In genomic region chr5:151298063-151298462, GRCh38 we compare ENCODE assay signal across 9 cellular contexts. TPM values are rescaled to one million over a fixed set of nuclear protein-coding genes. Genes with fewer than 3 reads are reported as not detected.
A peak's percentile ranks its signal among the peaks of the same experiment; 100 is the strongest.
DNase-seq lines count a peak whose midpoint lies in the region; ATAC-seq, FAIRE-seq and TF ChIP-seq lines count a peak whose summit lies in the region.
"Had no signal": no experiment of that assay in that cellular context is flagged by ENCODE, and none has a peak within 500 bp of the region (broad histone marks: within the 10 kb centered on the region; RNA-seq: fewer than 3 reads in every experiment).

No MANE protein-coding gene starts in this region.

- H3K4me3 ChIP-seq in CD4-positive, CD25-positive, alpha-beta regulatory T cell (ENCODE audit: low read depth, low read length): no peak overlapping the region
- H3K4me3 ChIP-seq in RWPE2 (ENCODE audit: severe bottlenecking) (no peak overlapping the region), PC-9 (no peak overlapping the region)

- H3K4me1 Mint-ChIP-seq in CD4-positive, CD25-positive, alpha-beta regulatory T cell: peaks cover 0 to 10% (median 3%) of the 10 kb centered on the region in 4 donors

- no peaks in the 10 kb centered on the region for H3K79me2 ChIP-seq in PC-9 (ENCODE audit: low read depth)

- no peaks in the 10 kb centered on the region for H3K36me3 Mint-ChIP-seq in CD4-positive, CD25-positive, alpha-beta regulatory T cell

- H3K4me1 ChIP-seq in CD4-positive, CD25-positive, alpha-beta regulatory T cell (ENCODE audit: control insufficient read depth, insufficient read depth, low read length, poor library complexity, severe bottlenecking): no peaks in the 10 kb centered on the region
- H3K4me1 ChIP-seq in RWPE2 (ENCODE audit: insufficient read depth, poor library complexity, severe bottlenecking) (peaks cover 10% of the 10 kb centered on the region), PC-9 (replicated peaks; ENCODE audit: insufficient read depth) (0 out of 2 replicates have a peak, but pooled peaks cover 4% of the 10 kb centered on the region)

- H3K9me3 ChIP-seq in CD4-positive, CD25-positive, alpha-beta regulatory T cell (ENCODE audit: control insufficient read depth in 2 of 2, low read length in 2 of 2): no peaks in the 10 kb centered on the region
- no peaks in the 10 kb centered on the region for H3K9me3 ChIP-seq in RWPE2 (ENCODE audit: severe bottlenecking)
- no peaks in the 10 kb centered on the region for H3K9me3 ChIP-seq in PC-9 (ENCODE audit: insufficient read depth, low read depth)

- H3K9me3 Mint-ChIP-seq in CD4-positive, CD25-positive, alpha-beta regulatory T cell: peaks cover 0 to 1% (median 0%) of the 10 kb centered on the region in 7 donors

- H3K27ac Mint-ChIP-seq in CD4-positive, CD25-positive, alpha-beta regulatory T cell: no peak overlapping the region

- CTCF ChIA-PET in PC-9 (lab: Charles Lee): no interaction called here

- POLR2A ChIA-PET in PC-9 (lab: Charles Lee; ENCODE audit: unreplicated experiment): no interaction called here

- no peaks in the 10 kb centered on the region for H3K9me2 ChIP-seq in PC-9 (ENCODE audit: insufficient read depth)

- no peak overlapping the region for H2AFZ ChIP-seq in PC-9

- intact Hi-C loops in PC-9 (cut with micrococcal nuclease; ENCODE audit: unreplicated experiment): no loop called here

- TF ChIP-seq CTCF in RWPE2 (IDR thresholded peaks at IDR 0.05; ENCODE audit: poor library complexity, severe bottlenecking) (peak; percentile 40), PC-9 (conservative IDR thresholded peaks at IDR 0.05) (no peak)

- H3F3A ChIP-seq in PC-9 (ENCODE audit: insufficient read depth, low read depth): no peaks in the 10 kb centered on the region

- peaks cover 18% of the 10 kb centered on the region for H3K27me3 Mint-ChIP-seq in CD4-positive, CD25-positive, alpha-beta regulatory T cell

- no peaks in the 10 kb centered on the region for H4K20me1 ChIP-seq in PC-9 (ENCODE audit: insufficient read depth)

- no peak overlapping the region for H3K4me3 Mint-ChIP-seq in CD4-positive, CD25-positive, alpha-beta regulatory T cell

- ATAC-seq in CD4-positive, CD25-positive, alpha-beta regulatory T cell (ENCODE audit: low read depth in 2 of 2): no peak
- peak; percentile 36; the same call in 1 of the 3 replicates for ATAC-seq in RWPE2 (ENCODE audit: low read depth)
- no peak for ATAC-seq in GM19324 (IDR thresholded peaks at IDR 0.05; ENCODE audit: low FRiP score, unreplicated experiment)

- no TSS peak for BruUV-seq in PC-9 (replicated peaks; lab: Mats Ljungman, UMichigan)

- H3K36me3 ChIP-seq in CD4-positive, CD25-positive, alpha-beta regulatory T cell (ENCODE audit: control insufficient read depth, insufficient read depth, low read length): no peaks in the 10 kb centered on the region
- H3K36me3 ChIP-seq in RWPE2 (ENCODE audit: low read depth) (no peaks in the 10 kb centered on the region), PC-9 (ENCODE audit: low read depth) (no peaks in the 10 kb centered on the region)

- H3K27me3 ChIP-seq in CD4-positive, CD25-positive, alpha-beta regulatory T cell (ENCODE audit: control insufficient read depth, insufficient read depth, low read length): peaks cover 5% of the 10 kb centered on the region
- H3K27me3 ChIP-seq in RWPE2 (ENCODE audit: insufficient read depth, poor library complexity, severe bottlenecking) (no peaks in the 10 kb centered on the region), PC-9 (ENCODE audit: insufficient read depth, low read depth) (peaks cover 4% of the 10 kb centered on the region; the same call in 1 of the 2 replicates)

- no peak overlapping the region for H3K4me2 ChIP-seq in PC-9

- DNase-seq in CD4-positive, CD25-positive, alpha-beta regulatory T cell: peak in 2 of 3 donors; percentile 23 to 69
- DNase-seq in H4 (ENCODE audit: low spot score) (peak; percentile 44), RWPE2 (ENCODE audit: low spot score) (no peak), germinal center (ENCODE audit: low spot score) (peak; percentile 18), urothelium cell line (ENCODE audit: low spot score) (peak; percentile 60), PC-9 (no peak), NCI-H1694 (lab: John Stamatoyannopoulos, UW) (no peak)

- H3K27ac ChIP-seq in CD4-positive, CD25-positive, alpha-beta regulatory T cell (ENCODE audit: insufficient read depth, low read length, poor library complexity, severe bottlenecking): no peak overlapping the region
- no peak overlapping the region for H3K27ac ChIP-seq in RWPE2 (ENCODE audit: poor library complexity, severe bottlenecking)
- H3K27ac ChIP-seq in PC-9: no peak overlapping the region

- peak; percentile 9 for FAIRE-seq in urothelium cell line (lab: Jason Lieb, UNC)

RNA-seq across cellular contexts. Expression of gene SLC36A3, which starts 5.5 kb away (rescaled TPM):
- not detected for total RNA-seq in CD4-positive, CD25-positive, alpha-beta regulatory T cell
- not detected for polyA plus RNA-seq in CD4-positive, CD25-positive, alpha-beta regulatory T cell
- total RNA-seq in H4 (2014; rRNA removed; shearing (Covaris generic)): not detected in 2 replicates
- not detected in 2 replicates for total RNA-seq in PC-9 (2021)
- polyA plus RNA-seq: esophagus had no signal

RNA-seq across cellular contexts. Expression of gene GM2A, which starts 45.1 kb away (rescaled TPM):
- total RNA-seq in CD4-positive, CD25-positive, alpha-beta regulatory T cell: 12.0 TPM
- polyA plus RNA-seq in CD4-positive, CD25-positive, alpha-beta regulatory T cell: 1 to 10 TPM; 4.7 to 8.7 (median 6.1) TPM
- 13.7 and 16.2 TPM in 2 replicates for total RNA-seq in H4 (2014; rRNA removed; shearing (Covaris generic))
- 24.5 and 26.7 TPM in 2 replicates for total RNA-seq in PC-9 (2021)

RNA-seq across cellular contexts. Expression of gene SLC36A2, which starts 49.3 kb away (rescaled TPM):
- not detected for total RNA-seq in CD4-positive, CD25-positive, alpha-beta regulatory T cell
- not detected for polyA plus RNA-seq in CD4-positive, CD25-positive, alpha-beta regulatory T cell
- total RNA-seq in H4 (2014; rRNA removed; shearing (Covaris generic)): 0.14 TPM in 1 of 2 replicates, not detected in the other
- not detected in 2 replicates for total RNA-seq in PC-9 (2021)
- polyA plus RNA-seq: esophagus had no signal

Comparison
In these comparisons a context has a peak if more than half of its experiments do, and no peak if none do; other contexts are left out.
1. DNase-seq: peak in CD4-positive, CD25-positive, alpha-beta regulatory T cell (2 of 3), H4 (single experiment), germinal center (single experiment) and urothelium cell line (single experiment); none in RWPE2 (single experiment), PC-9 (0 of 2) and NCI-H1694 (single experiment).